ENCODE assay signal across 8 cellular contexts in the genomic region with DNA sequence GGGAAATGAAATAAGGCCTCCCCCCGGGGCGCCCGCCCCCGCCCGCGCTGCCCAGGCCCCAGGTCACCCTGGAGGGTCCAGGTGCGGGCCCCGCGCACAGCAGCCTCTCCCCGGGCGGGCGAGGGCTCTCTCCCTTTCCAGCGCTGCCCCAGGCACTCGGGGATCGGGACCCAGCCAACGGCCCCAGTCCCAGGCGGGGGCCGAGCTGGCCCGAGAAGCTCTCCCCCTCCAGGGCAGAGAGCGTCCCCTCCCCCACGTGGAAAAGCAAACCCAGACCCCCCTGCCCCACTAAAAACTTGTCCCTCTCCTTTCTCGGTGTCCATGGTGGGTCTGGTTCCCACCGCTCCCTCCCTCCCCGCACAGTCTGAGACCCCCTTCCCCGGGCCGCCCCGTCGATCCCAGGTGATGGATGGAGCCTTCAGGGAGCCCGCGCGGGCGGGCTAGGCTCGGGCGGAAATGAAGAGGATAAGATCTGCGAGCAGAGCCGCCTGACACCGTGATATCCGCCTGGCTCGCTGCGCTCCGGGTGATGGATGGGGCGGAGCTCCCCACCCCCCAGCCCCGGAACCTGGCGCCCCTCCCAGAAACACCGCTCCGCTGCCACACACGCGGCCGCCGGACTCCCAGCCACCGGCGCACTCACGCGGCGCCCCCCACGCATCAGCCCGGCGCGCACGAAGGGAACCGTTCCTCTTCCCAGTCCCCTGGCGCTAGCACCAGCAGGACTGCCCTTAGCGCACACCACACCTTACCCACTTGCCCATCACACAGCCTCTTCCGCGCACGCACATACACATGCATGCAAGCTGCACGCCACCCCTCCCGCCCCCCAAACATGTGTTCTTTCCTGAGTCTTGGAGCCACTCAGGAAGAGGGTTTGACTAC.
DNase-seq lines count a peak whose midpoint lies in the region; ATAC-seq and TF ChIP-seq lines count a peak whose summit lies in the region.

No MANE protein-coding gene starts in this region.

- no peaks in the 10 kb centered on the region for H3K9me3 ChIP-seq in HUES48 (ENCODE audit: control insufficient read depth, insufficient read depth, low read length)

- H3K36me3 Mint-ChIP-seq in activated B cell treated with CpG ODN at 0.5 μM for 24 hours (ENCODE audit: low read depth) = peaks cover 2% of the 10 kb centered on the region
- H3K36me3 Mint-ChIP-seq in central memory CD8-positive, alpha-beta T cell (ENCODE audit: insufficient read depth) = peaks cover 15% of the 10 kb centered on the region

- POLR2A ChIA-PET in activated B cell treated with CpG ODN at 0.5 μM for 24 hours (lab: Charles Lee) = interaction anchor here (0.5 to 3.2 kb wide), 13 partner anchors 9 to 1482 kb away, joined by 3 to 37 read pairs (median 5); a partner anchor contains a TSS

- H3K27me3 Mint-ChIP-seq in activated B cell treated with CpG ODN at 0.5 μM for 24 hours = no peaks in the 10 kb centered on the region
- H3K27me3 Mint-ChIP-seq in central memory CD8-positive, alpha-beta T cell = no peaks in the 10 kb centered on the region

- peak; percentile 47 for ATAC-seq in Right ventricle myocardium inferior
- ATAC-seq in activated B cell treated with CpG ODN at 0.5 μM for 24 hours (ENCODE audit: low read depth) = peak; percentile 53
- ATAC-seq in central memory CD8-positive, alpha-beta T cell (replicated peaks; ENCODE audit: extremely low read depth, poor library complexity, severe bottlenecking) = peak; percentile 74

- peaks cover 34% of the 10 kb centered on the region for H3K27me3 ChIP-seq in HUES48 (ENCODE audit: control insufficient read depth, insufficient read depth, low read length)
- no peaks in the 10 kb centered on the region for H3K27me3 ChIP-seq in mesendoderm (ENCODE audit: insufficient read depth, low read length, poor library complexity)

- no peaks in the 10 kb centered on the region for H3K9me3 Mint-ChIP-seq in activated B cell treated with CpG ODN at 0.5 μM for 24 hours
- no peaks in the 10 kb centered on the region for H3K9me3 Mint-ChIP-seq in central memory CD8-positive, alpha-beta T cell

- H3K9ac ChIP-seq in HUES48 (ENCODE audit: low read depth, low read length) (no peak overlapping the region), mesendoderm (ENCODE audit: low read length) (peak overlapping the region; percentile 23)

- H3K4ac ChIP-seq in mesendoderm (ENCODE audit: low read depth, low read length) = no peak overlapping the region

- peak overlapping the region; percentile 65 for H2BK15ac ChIP-seq in mesendoderm (replicated peaks; ENCODE audit: low read depth)

- H2BK120ac ChIP-seq in mesendoderm (ENCODE audit: low read depth, low read length) = peak overlapping the region; percentile 49

- peak overlapping the region; percentile 50 for H3K4me2 ChIP-seq in mesendoderm (ENCODE audit: low read length)

- H3K27ac ChIP-seq in HUES48 (ENCODE audit: low read depth, low read length) (no peak overlapping the region), mesendoderm (ENCODE audit: low read depth, low read length) (no peak overlapping the region)

- peak overlapping the region; percentile 86 for H3K18ac ChIP-seq in mesendoderm (ENCODE audit: low read length)

- no CpG with 5 or more reads among the region's 68 CpGs for WGBS in mesendoderm (ENCODE audit: extremely low coverage, insufficient coverage, low lambda C conversion rate)

- peak overlapping the region; percentile 6 for H3K56ac ChIP-seq in mesendoderm (ENCODE audit: low read length)

- peak overlapping the region; percentile 96 for H3K27ac Mint-ChIP-seq in activated B cell treated with CpG ODN at 0.5 μM for 24 hours
- peak overlapping the region; percentile 85 for H3K27ac Mint-ChIP-seq in central memory CD8-positive, alpha-beta T cell (ENCODE audit: low read depth)

- no peaks in the 10 kb centered on the region for H3K79me1 ChIP-seq in mesendoderm (ENCODE audit: low read length)

- H4K8ac ChIP-seq in mesendoderm (ENCODE audit: low read depth, low read length) = no peak overlapping the region

- intact Hi-C loops in Right ventricle myocardium inferior (cut with DNase I) = loop anchor here (1.0 kb wide), 1 partner anchor 58 kb away; no protein-coding TSS in a partner anchor
- intact Hi-C loops in cardiac septum (cut with DNase I) = no loop called here
- intact Hi-C loops in activated B cell treated with CpG ODN at 0.5 μM for 24 hours (cut with micrococcal nuclease) = loop anchor here (1.0 to 5.0 kb wide), 4 partner anchors 17 to 444 kb away; a partner anchor contains a TSS

- no peak overlapping the region for H4K5ac ChIP-seq in mesendoderm (ENCODE audit: low read length)

- TF ChIP-seq CTCF in activated B cell treated with CpG ODN at 0.5 μM for 24 hours (IDR thresholded peaks at IDR 0.05) = no peak

- DNase-seq in Right ventricle myocardium inferior (ENCODE audit: missing footprints) (peak; percentile 79), cardiac septum (ENCODE audit: low spot score) (no peak), activated B cell treated with CpG ODN at 0.5 μM for 24 hours (peak; percentile 65), mesendoderm (peak; percentile 56), HuH-7 (ENCODE audit: low spot score) (no peak)
- DNase-seq in central memory CD8-positive, alpha-beta T cell (ENCODE audit: low spot score in 2 of 2) = peak in 1 of 2 donors; percentile 54
- DNase-seq in stimulated activated CD8-positive, alpha-beta memory T cell treated with anti-CD3 and anti-CD28 coated beads, Interleukin-4, amount 100 ng/mL, for 1 hour (ENCODE audit: low read depth in 2 of 2, low spot score in 1 of 2) = peak; percentile 38 to 56

- H3K36me3 ChIP-seq in HUES48 (ENCODE audit: control insufficient read depth, insufficient read depth, low read length) (no peaks in the 10 kb centered on the region), mesendoderm (ENCODE audit: control insufficient read depth, insufficient read depth, low read length) (no peaks in the 10 kb centered on the region)

- no peak overlapping the region for H2AK5ac ChIP-seq in mesendoderm (ENCODE audit: low read length)

- peaks cover 47% of the 10 kb centered on the region for H3K4me1 Mint-ChIP-seq in activated B cell treated with CpG ODN at 0.5 μM for 24 hours
- H3K4me1 Mint-ChIP-seq in central memory CD8-positive, alpha-beta T cell = peaks cover 52% of the 10 kb centered on the region

- H3K79me2 ChIP-seq in mesendoderm (ENCODE audit: control insufficient read depth, insufficient read depth, low read length) = no peaks in the 10 kb centered on the region

- H3K4me3 ChIP-seq in HUES48 (ENCODE audit: low read depth, low read length) (peak overlapping the region; percentile 70), mesendoderm (ENCODE audit: low read length) (peak overlapping the region; percentile 42)

- H3K4me3 Mint-ChIP-seq in activated B cell treated with CpG ODN at 0.5 μM for 24 hours = peak overlapping the region; percentile 90
- H3K4me3 Mint-ChIP-seq in central memory CD8-positive, alpha-beta T cell = peak overlapping the region; percentile 85

- no peak overlapping the region for H3K23ac ChIP-seq in mesendoderm (ENCODE audit: low read length)

- H2BK5ac ChIP-seq in mesendoderm (ENCODE audit: low read length) = no peak overlapping the region

- peaks cover 14% of the 10 kb centered on the region for H3K4me1 ChIP-seq in HUES48 (ENCODE audit: control insufficient read depth, insufficient read depth, low read length)
- no peaks in the 10 kb centered on the region for H3K4me1 ChIP-seq in mesendoderm (ENCODE audit: control insufficient read depth, low read depth, low read length)

- CTCF ChIA-PET in activated B cell treated with CpG ODN at 0.5 μM for 24 hours (lab: Charles Lee) = interaction anchor here (1.0 to 3.0 kb wide), 4 partner anchors 17 to 82 kb away, joined by 4 to 19 read pairs (median 4); a partner anchor contains a TSS

Comparison
In these comparisons a context has a peak if more than half of its experiments do, and no peak if none do; other contexts are left out.
1. DNase-seq: peak in Right ventricle myocardium inferior (single experiment), activated B cell treated with CpG ODN at 0.5 μM for 24 hours (single experiment), mesendoderm (single experiment) and stimulated activated CD8-positive, alpha-beta memory T cell treated with anti-CD3 and anti-CD28 coated beads, Interleukin-4, amount 100 ng/mL, for 1 hour (2 of 2); none in cardiac septum (single experiment) and HuH-7 (single experiment).
2. Peak in every context shown above with its lines, with median percentiles within 50 percentile points of each other: ATAC-seq.